8 cellular contexts compared by ENCODE assay signal in the genomic region with DNA sequence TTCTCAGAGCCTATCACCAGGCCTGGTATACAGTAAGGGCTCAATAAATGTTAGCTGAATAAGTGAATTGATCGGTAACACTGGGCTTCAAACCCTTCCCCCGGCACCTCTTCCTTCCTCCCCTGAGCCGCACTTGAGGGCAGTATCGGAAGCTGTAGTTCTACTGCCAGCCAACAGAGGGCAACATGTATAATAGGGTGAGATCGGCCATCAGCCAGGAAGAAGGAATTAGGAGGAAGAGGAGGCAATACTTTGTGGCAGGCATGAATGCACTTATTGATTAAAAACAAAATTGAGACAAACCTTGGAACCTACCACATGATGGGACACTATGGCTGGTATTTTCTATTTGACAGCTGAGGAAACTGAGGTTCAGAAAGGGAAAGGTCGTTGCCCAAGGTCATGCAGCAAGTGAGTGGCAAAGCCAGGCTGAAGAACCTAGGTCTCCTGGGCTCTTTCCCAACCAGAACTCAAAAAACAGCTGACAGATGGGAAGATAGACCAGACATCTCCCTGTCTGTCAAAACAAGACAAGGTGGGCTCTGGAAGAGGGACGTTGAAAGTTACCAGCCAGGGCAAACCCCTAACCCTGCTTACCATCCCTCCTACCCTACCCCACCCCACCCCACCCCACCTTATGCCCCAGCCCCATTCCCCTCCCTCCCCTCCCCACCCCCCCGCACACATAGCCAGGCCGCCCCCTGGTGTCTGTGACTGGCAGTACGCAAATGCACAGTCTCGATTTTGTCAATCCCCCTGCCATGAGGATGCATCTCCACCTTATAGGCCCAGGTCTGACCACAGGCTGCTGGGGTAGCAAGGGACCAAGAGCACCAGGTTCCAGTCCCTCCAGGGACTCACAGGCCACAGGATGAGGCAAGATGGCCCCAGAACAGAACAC.
DNase-seq lines count a peak whose midpoint lies in the region; ATAC-seq and TF ChIP-seq lines count a peak whose summit lies in the region.

No MANE protein-coding gene starts in this region.

- no peaks in the 10 kb centered on the region for H3K9me3 ChIP-seq in mucosa of descending colon

- H3K4me3 Mint-ChIP-seq in activated B cell treated with CpG ODN at 0.5 μM for 24 hours, result no peak overlapping the region

- ATAC-seq in activated B cell treated with CpG ODN at 0.5 μM for 24 hours (ENCODE audit: low read depth) (peak; percentile 56), mucosa of descending colon (peak; percentile 65), HG03457 (IDR thresholded peaks at IDR 0.05; ENCODE audit: unreplicated experiment) (no peak), HG03342 (IDR thresholded peaks at IDR 0.05; ENCODE audit: unreplicated experiment) (no peak), GM19023 (IDR thresholded peaks at IDR 0.05; ENCODE audit: unreplicated experiment) (no peak)

- H3K9me3 Mint-ChIP-seq in activated B cell treated with CpG ODN at 0.5 μM for 24 hours, result no peaks in the 10 kb centered on the region

- H3K4me3 ChIP-seq in LNCaP clone FGC (ENCODE audit: low read depth, low read length) (no peak overlapping the region), cardiac fibroblast (replicated peaks in 1 of 2; ENCODE audit: low read depth in 2 of 2, low read length in 2 of 2) (no peak overlapping the region), mucosa of descending colon (no peak overlapping the region)

- no peaks in the 10 kb centered on the region for H3K36me3 ChIP-seq in mucosa of descending colon (ENCODE audit: low read depth)

- in situ Hi-C loops in G401 (cut with HindIII; ENCODE audit: low sequenced_read_pairs), result no loop called here

- H3K36me3 Mint-ChIP-seq in activated B cell treated with CpG ODN at 0.5 μM for 24 hours (ENCODE audit: low read depth), result no peaks in the 10 kb centered on the region

- intact Hi-C loops in activated B cell treated with CpG ODN at 0.5 μM for 24 hours (cut with micrococcal nuclease), result loop anchor here (1.0 to 5.0 kb wide), 9 partner anchors 15 to 189 kb away; no protein-coding TSS in a partner anchor
- intact Hi-C loops in mucosa of descending colon (cut with DNase I, micrococcal nuclease), result no loop called here

- POLR2A ChIA-PET in activated B cell treated with CpG ODN at 0.5 μM for 24 hours (lab: Charles Lee), result interaction anchor here (0.8 to 13.4 kb wide), 14 partner anchors 9 to 189 kb away, joined by 3 to 385 read pairs (median 6); a partner anchor contains a TSS

- H3K4me1 Mint-ChIP-seq in activated B cell treated with CpG ODN at 0.5 μM for 24 hours, result peaks cover 9% of the 10 kb centered on the region

- no peaks in the 10 kb centered on the region for H3K27me3 Mint-ChIP-seq in activated B cell treated with CpG ODN at 0.5 μM for 24 hours

- TF ChIP-seq CTCF in LNCaP clone FGC (IDR thresholded peaks at IDR 0.05; ENCODE audit: control insufficient read depth, extremely low read depth, insufficient read depth), result peak; percentile 51
- no peak for TF ChIP-seq CTCF in activated B cell treated with CpG ODN at 0.5 μM for 24 hours (IDR thresholded peaks at IDR 0.05)
- TF ChIP-seq CTCF in cardiac fibroblast (IDR thresholded peaks at IDR 0.05; ENCODE audit: low read depth, low read length), result peak; percentile 82
- peak; percentile 26 for TF ChIP-seq CTCF in mucosa of descending colon (IDR thresholded peaks at IDR 0.05)

- DNase-seq in G401 (ENCODE audit: low spot score) (peak; percentile 14), LNCaP clone FGC (ENCODE audit: low read depth) (no peak), activated B cell treated with CpG ODN at 0.5 μM for 24 hours (peak; percentile 64), cardiac fibroblast (ENCODE audit: low read depth in 2 of 2) (peak; percentile 25 to 42), mucosa of descending colon (peak; percentile 47 to 71 (median 60))

- H3K4me1 ChIP-seq in mucosa of descending colon (ENCODE audit: low read depth), result peaks cover 2% of the 10 kb centered on the region

- peak overlapping the region; percentile 46 for H3K27ac Mint-ChIP-seq in activated B cell treated with CpG ODN at 0.5 μM for 24 hours

- CTCF ChIA-PET in activated B cell treated with CpG ODN at 0.5 μM for 24 hours (lab: Charles Lee), result interaction anchor here (0.9 to 9.8 kb wide), 34 partner anchors 9 to 195 kb away, joined by 3 to 195 read pairs (median 6); a partner anchor contains a TSS

Comparison
In these comparisons a context has a peak if more than half of its experiments do, and no peak if none do; other contexts are left out.
1. ATAC-seq: peak in activated B cell treated with CpG ODN at 0.5 μM for 24 hours (single experiment) and mucosa of descending colon (single experiment); none in HG03457 (single experiment), HG03342 (single experiment) and GM19023 (single experiment).